ENCODE assay signal across 18 cellular contexts in genomic region chr18:31171159-31171839, GRCh38. TPM values are rescaled to one million over a fixed set of nuclear protein-coding genes. Genes with fewer than 3 reads are reported as not detected.
DNase-seq lines count a peak whose midpoint lies in the region; ATAC-seq and TF ChIP-seq lines count a peak whose summit lies in the region.
"Had no signal": no experiment of that assay in that cellular context is flagged by ENCODE, and none has a peak within 500 bp of the region (broad histone marks: within the 10 kb centered on the region; RNA-seq: fewer than 3 reads in every experiment).

No MANE protein-coding gene starts in this region.

- H3K27ac Mint-ChIP-seq in progenitor cell of endocrine pancreas: peak overlapping the region; percentile 0
- H3K27ac Mint-ChIP-seq in CD4-positive, alpha-beta memory T cell: no peak overlapping the region
- H3K27ac Mint-ChIP-seq: CD4-positive, CD25-positive, alpha-beta regulatory T cell; H9 had no signal

- H3K9me3 ChIP-seq in CD4-positive, alpha-beta memory T cell (ENCODE audit: control insufficient read depth in 1 of 2, low read length in 2 of 2): no peaks in the 10 kb centered on the region
- H3K9me3 ChIP-seq in adrenal gland (replicated peaks in 1 of 3): no peaks in the 10 kb centered on the region
- H3K9me3 ChIP-seq: BE2C, Caco-2 had no signal

- no peak overlapping the region for H3K4me3 ChIP-seq in CD4-positive, alpha-beta memory T cell (ENCODE audit: low read length in 2 of 2)
- no peak overlapping the region for H3K4me3 ChIP-seq in adrenal gland

- H3K27me3 ChIP-seq in CD4-positive, alpha-beta memory T cell (ENCODE audit: insufficient read depth, low read length): no peaks in the 10 kb centered on the region
- H3K27me3 ChIP-seq in adrenal gland: no peaks in the 10 kb centered on the region
- H3K27me3 ChIP-seq: BE2C had no signal

- no peaks in the 10 kb centered on the region for H3K27me3 Mint-ChIP-seq in progenitor cell of endocrine pancreas
- no peaks in the 10 kb centered on the region for H3K27me3 Mint-ChIP-seq in CD4-positive, alpha-beta memory T cell
- H3K27me3 Mint-ChIP-seq: CD4-positive, CD25-positive, alpha-beta regulatory T cell had no signal

- H3K4me3 Mint-ChIP-seq in progenitor cell of endocrine pancreas (ENCODE audit: low read depth): no peak overlapping the region
- no peak overlapping the region for H3K4me3 Mint-ChIP-seq in CD4-positive, alpha-beta memory T cell
- H3K4me3 Mint-ChIP-seq: CD4-positive, CD25-positive, alpha-beta regulatory T cell; H9 had no signal

- CTCF ChIA-PET in HEK293T (lab: Yijun Ruan, JAX): no interaction called here
- CTCF ChIA-PET in CD4-positive, alpha-beta memory T cell (lab: Charles Lee; ENCODE audit: partially characterized antibody): no interaction called here

- no peak for ATAC-seq in Right ventricle myocardium inferior

- H3K4me1 ChIP-seq in CD4-positive, alpha-beta memory T cell (ENCODE audit: insufficient read depth, low read length): no peaks in the 10 kb centered on the region
- H3K4me1 ChIP-seq in adrenal gland (replicated peaks in 1 of 2): no peaks in the 10 kb centered on the region
- H3K4me1 ChIP-seq: BE2C, Caco-2 had no signal

- peaks cover 8% of the 10 kb centered on the region for H3K4me1 Mint-ChIP-seq in progenitor cell of endocrine pancreas (ENCODE audit: low read depth)
- peaks cover 0 to 2% (median 0%) of the 10 kb centered on the region in 4 donors for H3K4me1 Mint-ChIP-seq in CD4-positive, alpha-beta memory T cell
- H3K4me1 Mint-ChIP-seq: CD4-positive, CD25-positive, alpha-beta regulatory T cell had no signal

- H3K9me3 Mint-ChIP-seq in progenitor cell of endocrine pancreas (ENCODE audit: low read depth): peaks cover 7% of the 10 kb centered on the region
- peaks cover 0 to 16% (median 2%) of the 10 kb centered on the region in 8 donors for H3K9me3 Mint-ChIP-seq in CD4-positive, alpha-beta memory T cell
- H3K9me3 Mint-ChIP-seq: H9 had no signal

- DNase-seq in HEK293T (ENCODE audit: extremely low spot score) (no peak), left kidney (ENCODE audit: low read depth, low spot score) (peak; percentile 56), progenitor cell of endocrine pancreas (ENCODE audit: low spot score, unreplicated experiment) (no peak), Right ventricle myocardium inferior (ENCODE audit: missing footprints) (no peak), adrenal gland (no peak)
- no peak for DNase-seq in CD4-positive, alpha-beta memory T cell
- DNase-seq: ACHN; BE2C; C1 segment of cervical spinal cord; Caco-2; CD4-positive, CD25-positive, alpha-beta regulatory T cell; DMS153; DMS79; GDM1; GOT3; H9 had no signal

- POLR2A ChIA-PET in HEK293T (lab: Yijun Ruan, JAX): interaction anchor here (1.0 kb wide), 1 partner anchor 129 kb away, joined by 3 read pairs; the partner anchor contains the start of gene DSC3
- POLR2A ChIA-PET in CD4-positive, alpha-beta memory T cell (lab: Charles Lee; ENCODE audit: partially characterized antibody): no interaction called here

- H3K36me3 ChIP-seq in CD4-positive, alpha-beta memory T cell (ENCODE audit: insufficient read depth, low read length): no peaks in the 10 kb centered on the region
- H3K36me3 ChIP-seq in adrenal gland (replicated peaks in 1 of 2): no peaks in the 10 kb centered on the region
- H3K36me3 ChIP-seq: BE2C had no signal

- H3K27ac ChIP-seq in CD4-positive, alpha-beta memory T cell (ENCODE audit: low read depth, low read length): no peak overlapping the region
- H3K27ac ChIP-seq in adrenal gland: no peak overlapping the region

- intact Hi-C loops in Right ventricle myocardium inferior (cut with DNase I): no loop called here
- intact Hi-C loops in CD4-positive, alpha-beta memory T cell (cut with micrococcal nuclease): no loop called here
- intact Hi-C loops in adrenal gland (cut with DNase I): no loop called here

- WGBS in adrenal gland, 4 donors: 56 to 80% (median 62%) methylated on average over 1 of the region's 1 CpG

- TF ChIP-seq POLR2A in adrenal gland (IDR thresholded peaks at IDR 0.05): no peak

- no peak for TF ChIP-seq CTCF in progenitor cell of endocrine pancreas (IDR thresholded peaks at IDR 0.05; ENCODE audit: unreplicated experiment)
- TF ChIP-seq CTCF in adrenal gland (IDR thresholded peaks at IDR 0.05): no peak

- H3K36me3 Mint-ChIP-seq in progenitor cell of endocrine pancreas (ENCODE audit: insufficient read depth): no peaks in the 10 kb centered on the region
- H3K36me3 Mint-ChIP-seq in CD4-positive, alpha-beta memory T cell: no peaks in the 10 kb centered on the region
- H3K36me3 Mint-ChIP-seq: CD4-positive, CD25-positive, alpha-beta regulatory T cell had no signal

TF ChIP-seq in HEK293T, 16 proteins besides CTCF, POLR2A, EP300 and RAD21:
- no peak for TF ChIP-seq SUZ12 (IDR thresholded peaks at IDR 0.05)
- TF ChIP-seq, protein P1, sequence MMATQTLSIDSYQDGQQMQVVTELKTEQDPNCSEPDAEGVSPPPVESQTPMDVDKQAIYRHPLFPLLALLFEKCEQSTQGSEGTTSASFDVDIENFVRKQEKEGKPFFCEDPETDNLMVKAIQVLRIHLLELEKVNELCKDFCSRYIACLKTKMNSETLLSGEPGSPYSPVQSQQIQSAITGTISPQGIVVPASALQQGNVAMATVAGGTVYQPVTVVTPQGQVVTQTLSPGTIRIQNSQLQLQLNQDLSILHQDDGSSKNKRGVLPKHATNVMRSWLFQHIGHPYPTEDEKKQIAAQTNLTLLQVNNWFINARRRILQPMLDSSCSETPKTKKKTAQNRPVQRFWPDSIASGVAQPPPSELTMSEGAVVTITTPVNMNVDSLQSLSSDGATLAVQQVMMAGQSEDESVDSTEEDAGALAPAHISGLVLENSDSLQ (IDR thresholded peaks at IDR 0.05): peak; percentile 78

RNA-seq across cellular contexts. Expression of gene DSC1, which starts 8.6 kb away (rescaled TPM):
- total RNA-seq in progenitor cell of endocrine pancreas (not detected in 2 replicates), Right ventricle myocardium inferior (3.0 TPM), adrenal gland (not detected)
- total RNA-seq in CD4-positive, alpha-beta memory T cell: 1 to 10 TPM; 2.7 TPM
- polyA plus RNA-seq in CD4-positive, alpha-beta memory T cell: 1 to 10 TPM in 1 of 2 donors, under 1 TPM in 1; 0.62 to 3.9 TPM
- polyA plus RNA-seq in adrenal gland: not detected
- total RNA-seq: CD4-positive, CD25-positive, alpha-beta regulatory T cell; Daoy; H9; HT-29 had no signal
